In the genomic region with DNA sequence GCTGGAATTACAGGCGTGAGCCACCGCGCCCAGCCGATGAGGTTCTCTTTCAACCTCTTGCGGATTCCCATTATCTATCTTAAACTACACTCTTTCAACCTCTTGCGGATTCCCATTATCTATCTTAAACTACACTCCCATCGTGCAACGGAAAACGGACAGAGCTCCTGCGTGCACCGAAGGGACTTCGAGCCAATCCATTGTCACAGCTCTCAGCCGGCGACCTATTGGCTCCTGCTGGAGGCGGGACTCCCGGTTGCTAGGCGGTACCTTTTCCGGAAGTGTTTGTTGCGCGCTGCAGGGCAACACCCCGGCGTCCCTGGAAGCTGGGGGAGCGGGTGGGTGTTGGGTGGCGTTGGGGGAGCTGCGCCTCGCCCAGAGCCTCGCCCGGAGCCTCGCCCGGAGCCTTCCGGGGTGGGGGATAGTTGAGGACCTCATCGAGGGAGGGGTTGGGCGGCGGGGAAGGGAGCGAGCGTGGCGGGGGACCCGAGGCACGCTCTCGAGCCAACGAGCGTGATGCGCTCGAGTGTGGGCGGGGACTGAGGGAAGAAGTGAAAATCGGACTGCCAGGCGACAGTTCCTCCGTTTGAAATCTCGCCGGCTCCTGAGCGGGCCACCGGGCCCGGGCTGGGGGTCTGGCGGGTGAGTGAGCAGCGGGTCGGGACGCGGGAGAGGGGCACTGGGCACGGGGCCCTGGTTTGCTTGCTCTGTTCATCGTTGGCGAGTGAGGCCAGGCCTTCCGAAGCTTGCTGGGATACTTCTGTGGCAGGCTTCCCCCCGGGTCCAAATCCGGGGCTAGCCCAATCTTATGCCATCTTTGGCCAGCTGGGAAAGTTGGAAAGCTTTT, we compare ENCODE assay signal across 8 cellular contexts. TPM values are rescaled to one million over a fixed set of nuclear protein-coding genes. Genes with fewer than 3 reads are reported as not detected.
DNase-seq lines count a peak whose midpoint lies in the region; ATAC-seq, FAIRE-seq and TF ChIP-seq lines count a peak whose summit lies in the region.

A gene (plus strand): TSS at position 288 of the 847 bp plus-strand sequence. CDS start 10,733 bp downstream, outside the sequence.

- FAIRE-seq in pancreas (lab: Jason Lieb, UNC), result peak; percentile 91

- no peaks in the 10 kb centered on the region; the same call in 1 of the 2 replicates for H3K79me2 ChIP-seq in SU-DHL-6 (ENCODE audit: insufficient read depth, low read length)

- no peaks in the 10 kb centered on the region for H3K9me3 ChIP-seq in SU-DHL-6 (ENCODE audit: insufficient read depth, low read length)
- H3K9me3 ChIP-seq in pancreas, result no peaks in the 10 kb centered on the region
- H3K9me3 ChIP-seq in tibial artery, result no peaks in the 10 kb centered on the region

- TF ChIP-seq CTCF in SU-DHL-6 (IDR thresholded peaks at IDR 0.05; ENCODE audit: insufficient read depth, low read length, poor library complexity, severe bottlenecking), result no peak
- no peak for TF ChIP-seq CTCF in pancreas (IDR thresholded peaks at IDR 0.05)
- no peak for TF ChIP-seq CTCF in tibial artery (IDR thresholded peaks at IDR 0.05)

- intact Hi-C loops in Right ventricle myocardium superior (cut with DNase I), result no loop called here
- intact Hi-C loops in pancreas (cut with DNase I), result no loop called here
- intact Hi-C loops in tibial artery (cut with DNase I; ENCODE audit: low total_unique reads), result no loop called here

- H3K4me3 ChIP-seq in SU-DHL-6 (ENCODE audit: insufficient read depth, low read length, poor library complexity, severe bottlenecking), result peak within 1 kb of the TSS; percentile 80
- peak within 1 kb of the TSS; percentile 43 to 82 (median 62) for H3K4me3 ChIP-seq in pancreas
- H3K4me3 ChIP-seq in tibial artery, result peak within 1 kb of the TSS; percentile 70 to 82

- peak; percentile 66 for TF ChIP-seq POLR2A in GM10847 (IDR thresholded peaks at IDR 0.05; ENCODE audit: extremely low read depth, insufficient read length)

- H3K27ac ChIP-seq in SU-DHL-6 (ENCODE audit: low read depth, low read length) (peak within 1 kb of the TSS; percentile 67), pancreas (peak within 1 kb of the TSS; percentile 80 to 85 (median 82)), tibial artery (peak within 1 kb of the TSS; percentile 84 to 86)

- peak within 1 kb of the TSS; percentile 92 for H2AFZ ChIP-seq in SU-DHL-6 (ENCODE audit: low read depth, low read length, severe bottlenecking)

- H3K27me3 ChIP-seq in SU-DHL-6 (ENCODE audit: low read length) (no peaks in the 10 kb centered on the region), pancreas (no peaks in the 10 kb centered on the region), tibial artery (no peaks in the 10 kb centered on the region)

- peak within 1 kb of the TSS; percentile 76 for H3K4me2 ChIP-seq in SU-DHL-6 (ENCODE audit: low read depth, low read length, poor library complexity, severe bottlenecking)

- peak within 1 kb of the TSS; percentile 79 for H3K9ac ChIP-seq in SU-DHL-6 (ENCODE audit: low read length)

- peaks cover 0 to 8% (median 5%) of the 10 kb centered on the region in 3 donors for H3K4me1 ChIP-seq in pancreas
- peaks cover 0 to 19% (median 16%) of the 10 kb centered on the region in 4 donors for H3K4me1 ChIP-seq in tibial artery

- H3K36me3 ChIP-seq in SU-DHL-6 (ENCODE audit: low read length) (no peaks in the 10 kb centered on the region), pancreas (no peaks in the 10 kb centered on the region), tibial artery (no peaks in the 10 kb centered on the region)

- 0 to 1% methylated on average over 54 to 64 of the region's 64 CpGs for WGBS in pancreas, 2 donors

- H3K9me2 ChIP-seq in SU-DHL-6 (replicated peaks; ENCODE audit: insufficient read depth, low read length), result no peaks in the 10 kb centered on the region

- H3F3A ChIP-seq in SU-DHL-6 (ENCODE audit: insufficient read depth), result peaks cover 8% of the 10 kb centered on the region; the same call in 1 of the 2 replicates

- peak; percentile 97 for ATAC-seq in HG02678 (IDR thresholded peaks at IDR 0.05; ENCODE audit: unreplicated experiment)
- peak; percentile 98 for ATAC-seq in Right ventricle myocardium superior (ENCODE audit: poor library complexity)
- peak; percentile 97 to 99 (median 98) for ATAC-seq in pancreas

- DNase-seq in NCI-H128 (lab: John Stamatoyannopoulos, UW; ENCODE audit: unreplicated experiment) (peak; percentile 82), Right ventricle myocardium superior (peak; percentile 97), pancreas (peak; percentile 90 to 97 (median 95)), tibial artery (peak; percentile 96 to 97)
- DNase-seq in activated naive CD8-positive, alpha-beta T cell treated with anti-CD3 and anti-CD28 coated beads, Interleukin-2, amount 50 U/mL, for 16 hours (ENCODE audit: low read depth, low spot score), result peak; percentile 87

- no peaks in the 10 kb centered on the region for H4K20me1 ChIP-seq in SU-DHL-6 (ENCODE audit: low read depth, low read length)

RNA-seq across cellular contexts. Expression of the gene that starts here (rescaled TPM):
- 4.3 TPM for total RNA-seq in Right ventricle myocardium superior
- 10 to 100 TPM; 12.9 to 27.4 (median 23.7) TPM for total RNA-seq in pancreas
- polyA plus RNA-seq in pancreas, result 10 to 100 TPM; 42.1 to 56.3 TPM

Comparison
In these comparisons a context has a peak if more than half of its experiments do, and no peak if none do; other contexts are left out.
1. Peak in every context shown above with its lines: DNase-seq, ATAC-seq, H3K4me3 ChIP-seq and H3K27ac ChIP-seq.